In the genomic region with DNA sequence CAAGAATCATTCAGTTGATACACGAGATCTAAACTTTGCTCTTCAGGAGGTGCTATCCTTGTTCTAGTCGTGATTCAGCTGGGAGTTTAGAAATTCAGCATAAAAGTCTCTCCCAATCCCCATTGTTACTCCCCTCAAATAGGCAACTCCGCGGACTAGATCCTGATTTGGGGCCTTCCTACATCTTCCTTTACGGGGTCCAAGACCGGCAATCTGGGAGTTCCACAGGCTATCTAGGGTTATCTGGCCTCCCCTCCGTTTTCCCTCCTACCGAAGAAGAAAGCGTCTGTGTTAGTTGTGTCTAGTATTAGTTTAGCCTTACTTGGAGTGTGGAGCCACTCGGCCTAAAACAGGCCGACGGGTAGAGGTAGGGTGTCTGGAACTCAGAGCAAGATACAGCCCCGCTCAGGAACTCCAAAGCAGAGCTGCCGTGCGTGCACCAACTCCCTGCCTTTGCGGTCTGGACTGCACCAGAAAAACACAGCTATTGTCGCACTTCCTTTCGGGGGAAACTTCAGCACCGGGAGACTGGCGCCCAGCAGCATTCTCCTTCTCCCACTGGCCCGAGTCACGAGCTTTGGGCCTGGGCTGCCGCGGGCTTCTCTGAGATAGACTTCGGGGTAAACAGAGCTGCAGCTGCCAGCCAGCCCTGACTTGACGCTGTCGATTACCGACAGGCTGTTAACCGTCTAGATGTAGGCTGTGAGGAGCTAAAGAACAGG, we compare ENCODE assay signal across 9 cellular contexts. TPM values are rescaled to one million over a fixed set of nuclear protein-coding genes. Genes with fewer than 3 reads are reported as not detected.
DNase-seq lines count a peak whose midpoint lies in the region; ATAC-seq lines count a peak whose summit lies in the region.
"Had no signal": no experiment of that assay in that cellular context is flagged by ENCODE, and none has a peak within 500 bp of the region (broad histone marks: within the 10 kb centered on the region; RNA-seq: fewer than 3 reads in every experiment).

No MANE protein-coding gene starts in this region.

- H3K36me3 ChIP-seq in ES-I3 (ENCODE audit: insufficient read depth, low read length) (no peaks in the 10 kb centered on the region), SJSA1 (peaks cover 21% of the 10 kb centered on the region), neuronal stem cell (replicated peaks in 1 of 2; ENCODE audit: control insufficient read depth in 2 of 2, insufficient read depth in 2 of 2, low read length in 2 of 2) (no peaks in the 10 kb centered on the region)

- no peak overlapping the region for H4K91ac ChIP-seq in neuronal stem cell (ENCODE audit: low read depth, low read length, poor library complexity)

- no peak overlapping the region for H4K8ac ChIP-seq in neuronal stem cell (ENCODE audit: low read depth, low read length)

- peak overlapping the region; percentile 27 for H2AFZ ChIP-seq in neuronal stem cell (ENCODE audit: low read length)

- H3K9me3 ChIP-seq in ES-I3 (ENCODE audit: control insufficient read depth, insufficient read depth, low read length) = no peaks in the 10 kb centered on the region
- H3K9me3 ChIP-seq in SJSA1 (replicated peaks) = no peaks in the 10 kb centered on the region; the same call in 1 of the 2 replicates
- H3K9me3 ChIP-seq in neuronal stem cell (replicated peaks in 1 of 2; ENCODE audit: control insufficient read depth in 2 of 2, insufficient read depth in 1 of 2, low read depth in 1 of 2, low read length in 2 of 2) = no peaks in the 10 kb centered on the region

- no peaks in the 10 kb centered on the region for H3K79me1 ChIP-seq in neuronal stem cell (ENCODE audit: low read depth, low read length)

- H3K4ac ChIP-seq in neuronal stem cell (ENCODE audit: low read length) = no peak overlapping the region

- DNase-seq in SJSA1 (ENCODE audit: low read depth in 1 of 2, low spot score in 2 of 2) (peak in 1 of 2 experiments; percentile 62), fibroblast of peridontal ligament (ENCODE audit: extremely low read depth) (peak; percentile 72), neuronal stem cell (ENCODE audit: low spot score) (peak; percentile 27), NCI-H2227 (lab: John Stamatoyannopoulos, UW; ENCODE audit: unreplicated experiment) (no peak), NCI-H69 (lab: John Stamatoyannopoulos, UW) (no peak), NCI-H2196 (lab: John Stamatoyannopoulos, UW; ENCODE audit: unreplicated experiment) (no peak)

- H2BK5ac ChIP-seq in neuronal stem cell (ENCODE audit: low read length) = no peak overlapping the region

- H3K27me3 ChIP-seq in SJSA1 (replicated peaks) = no peaks in the 10 kb centered on the region
- peaks cover 27 to 86% (median 62%) of the 10 kb centered on the region in 3 experiments for H3K27me3 ChIP-seq in neuronal stem cell (ENCODE audit: control insufficient read depth in 3 of 3, insufficient read depth in 3 of 3, low read depth in 1 of 3, low read length in 3 of 3)

- no peak overlapping the region for H2BK12ac ChIP-seq in neuronal stem cell (ENCODE audit: low read length)

- no CpG with 5 or more reads among the region's 29 CpGs for WGBS in neuronal stem cell (ENCODE audit: extremely low coverage in 2 of 2, insufficient read length in 2 of 2, insufficient replicate concordance in 1 of 2), 2 donors

- peak overlapping the region; percentile 19 for H3K4me2 ChIP-seq in neuronal stem cell (ENCODE audit: insufficient read depth, low read length, poor library complexity, severe bottlenecking)

- ATAC-seq in HG03342 (IDR thresholded peaks at IDR 0.05; ENCODE audit: unreplicated experiment) = no peak
- ATAC-seq: K562 had no signal

- H3K4me1 ChIP-seq in ES-I3 (ENCODE audit: insufficient read depth, low read length) (peaks cover 17% of the 10 kb centered on the region), SJSA1 (replicated peaks) (peaks cover 38% of the 10 kb centered on the region), neuronal stem cell (ENCODE audit: control insufficient read depth in 2 of 2, insufficient read depth in 1 of 2, low read depth in 1 of 2, low read length in 2 of 2) (peaks cover 2 to 16% of the 10 kb centered on the region in 2 donors)

- H3K18ac ChIP-seq in neuronal stem cell (ENCODE audit: low read length) = peak overlapping the region; percentile 20

- peak overlapping the region; percentile 31 for H3K4me3 ChIP-seq in SJSA1
- H3K4me3 ChIP-seq in neuronal stem cell (ENCODE audit: low read length in 2 of 2) = no peak overlapping the region
- H3K4me3 ChIP-seq: K562 had no signal

- H2BK15ac ChIP-seq in neuronal stem cell (ENCODE audit: low read length) = peak overlapping the region; percentile 60

- H3K9ac ChIP-seq in ES-I3 (ENCODE audit: low read depth, low read length) = peak overlapping the region; percentile 10; the same call in 1 of the 2 replicates
- H3K9ac ChIP-seq in neuronal stem cell (ENCODE audit: low read depth, low read length, poor library complexity) = no peak overlapping the region

- H3K23ac ChIP-seq in neuronal stem cell (ENCODE audit: low read depth, low read length, poor library complexity) = peak overlapping the region; percentile 20

- no peak overlapping the region for H2BK120ac ChIP-seq in neuronal stem cell (ENCODE audit: low read depth, low read length)

- H3K14ac ChIP-seq in neuronal stem cell (ENCODE audit: low read length) = no peak overlapping the region

- H3K27ac ChIP-seq in SJSA1 (peak overlapping the region; percentile 15; the same call in 1 of the 2 replicates), neuronal stem cell (replicated peaks; ENCODE audit: low read length) (no peak overlapping the region)

- no peak overlapping the region for H2AK5ac ChIP-seq in neuronal stem cell (ENCODE audit: low read depth, low read length)

RNA-seq across cellular contexts. Expression of a gene that starts 1.5 kb away (rescaled TPM):
- 2.3 and 3.6 TPM in 2 replicates for total RNA-seq in SJSA1 (2014; rRNA removed; shearing (Covaris generic))
- 5.1 TPM for polyA plus RNA-seq in neuronal stem cell (2013, experiment 1 of 2)
- polyA plus RNA-seq in neuronal stem cell (2013, experiment 2 of 2) = 4.3 TPM
- total RNA-seq: K562 had no signal
- polyA plus RNA-seq: K562 had no signal

RNA-seq across cellular contexts. Expression of a gene that starts 20.8 kb away (rescaled TPM):
- 1.8 and 3.3 TPM in 2 replicates for total RNA-seq in SJSA1 (2014; rRNA removed; shearing (Covaris generic))
- polyA plus RNA-seq in neuronal stem cell (2013, experiment 1 of 2) = 0.52 TPM
- polyA plus RNA-seq in neuronal stem cell (2013, experiment 2 of 2) = 0.66 TPM
- total RNA-seq: K562 had no signal
- polyA plus RNA-seq: K562 had no signal

Comparison
In these comparisons a context has a peak if more than half of its experiments do, and no peak if none do; other contexts are left out.
1. DNase-seq: peak in fibroblast of peridontal ligament (single experiment) and neuronal stem cell (single experiment); none in NCI-H2227 (single experiment), NCI-H69 (single experiment) and NCI-H2196 (single experiment).